ENCODE assay signal across 8 cellular contexts in the genomic region with DNA sequence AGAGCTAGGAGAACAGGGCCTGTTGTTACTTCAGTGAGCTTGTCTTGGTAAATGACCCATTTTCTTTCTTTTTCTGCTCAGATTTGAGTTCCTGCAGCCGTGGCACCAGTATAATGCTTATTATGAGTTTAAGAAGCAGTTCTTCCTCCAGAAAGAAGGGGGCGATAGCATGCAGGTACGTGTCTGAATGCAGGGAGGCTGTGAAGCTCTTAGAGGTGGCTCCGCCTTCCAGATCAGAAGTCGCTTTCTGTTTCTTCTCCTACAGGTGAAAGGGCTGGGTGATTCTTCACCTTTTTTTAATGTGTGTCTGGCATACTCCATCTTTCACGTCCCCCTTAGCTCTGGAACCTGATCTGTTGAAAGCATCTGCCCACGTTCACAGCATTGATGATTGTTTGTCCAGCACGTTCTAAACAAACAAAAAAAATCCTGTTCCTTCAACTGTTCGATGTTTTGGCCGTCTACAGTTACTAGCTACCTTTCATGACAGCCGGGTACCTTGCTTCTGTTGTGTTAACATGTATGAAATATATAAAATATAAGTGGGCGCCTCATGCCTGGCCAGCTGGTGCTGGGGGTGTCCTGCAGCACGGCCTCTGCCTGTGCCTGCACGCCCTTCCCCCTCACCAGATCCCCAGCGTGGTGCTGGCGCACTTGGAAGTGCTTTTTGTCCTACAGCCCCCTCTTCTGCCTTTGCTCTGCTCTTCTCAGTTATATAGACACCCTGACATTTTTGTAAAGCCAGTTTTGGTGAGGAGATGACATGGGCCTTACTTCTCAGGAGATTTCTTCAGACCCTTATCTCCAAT. TPM values are rescaled to one million over a fixed set of nuclear protein-coding genes. Genes with fewer than 3 reads are reported as not detected.
DNase-seq lines count a peak whose midpoint lies in the region; ATAC-seq, FAIRE-seq and TF ChIP-seq lines count a peak whose summit lies in the region.

No MANE protein-coding gene starts in this region.

- DNase-seq in NCI-H1694 treated with DMSO at 0.1 percent for 48 hours (lab: John Stamatoyannopoulos, UW) (peak; percentile 12), NCI-H1694 (lab: John Stamatoyannopoulos, UW) (no peak), HEK293T (ENCODE audit: extremely low spot score) (peak; percentile 59), RCC 7860 (ENCODE audit: low spot score) (peak; percentile 10), dermis blood vessel endothelial cell (peak; percentile 34)
- peak; percentile 16 for DNase-seq in stimulated activated naive CD8-positive, alpha-beta T cell treated with anti-CD3 and anti-CD28 coated beads, Interleukin-15, Interleukin-2, amounts not matched to agents 100 U/mL and 50 U/mL, for 24 hours

- ATAC-seq in stimulated activated naive CD8-positive, alpha-beta T cell treated with anti-CD3 and anti-CD28 coated beads, Interleukin-15, Interleukin-2, amounts not matched to agents 100 U/mL and 50 U/mL, for 24 hours = no peak
- ATAC-seq in GM19023 (IDR thresholded peaks at IDR 0.05; ENCODE audit: unreplicated experiment) (no peak), HG02678 (IDR thresholded peaks at IDR 0.05; ENCODE audit: unreplicated experiment) (no peak)

- CTCF ChIA-PET in HEK293T (lab: Yijun Ruan, JAX) = interaction anchor here (0.6 to 0.7 kb wide), 2 partner anchors 13 to 455 kb away, joined by 3 to 4 read pairs; no protein-coding TSS in a partner anchor

- FAIRE-seq in RCC 7860 (lab: Jason Lieb, UNC) = no peak

- POLR2A ChIA-PET in HEK293T (lab: Yijun Ruan, JAX) = no interaction called here

TF ChIP-seq in HEK293T, 16 proteins besides CTCF, POLR2A, EP300 and RAD21:
- TF ChIP-seq NFRKB (IDR thresholded peaks at IDR 0.05) = no peak
- TF ChIP-seq, protein P1, sequence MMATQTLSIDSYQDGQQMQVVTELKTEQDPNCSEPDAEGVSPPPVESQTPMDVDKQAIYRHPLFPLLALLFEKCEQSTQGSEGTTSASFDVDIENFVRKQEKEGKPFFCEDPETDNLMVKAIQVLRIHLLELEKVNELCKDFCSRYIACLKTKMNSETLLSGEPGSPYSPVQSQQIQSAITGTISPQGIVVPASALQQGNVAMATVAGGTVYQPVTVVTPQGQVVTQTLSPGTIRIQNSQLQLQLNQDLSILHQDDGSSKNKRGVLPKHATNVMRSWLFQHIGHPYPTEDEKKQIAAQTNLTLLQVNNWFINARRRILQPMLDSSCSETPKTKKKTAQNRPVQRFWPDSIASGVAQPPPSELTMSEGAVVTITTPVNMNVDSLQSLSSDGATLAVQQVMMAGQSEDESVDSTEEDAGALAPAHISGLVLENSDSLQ (IDR thresholded peaks at IDR 0.05) = no peak
- no peak for TF ChIP-seq BHLHE40 (IDR thresholded peaks at IDR 0.05; ENCODE audit: borderline replicate concordance)

RNA-seq across cellular contexts. Expression of gene SFSWAP, which starts 44.6 kb away (rescaled TPM):
- 16.9 and 20.6 TPM in 2 replicates for total RNA-seq in dermis blood vessel endothelial cell
